12 cellular contexts compared by ENCODE assay signal in genomic region chr14:32397871-32398640, GRCh38.
DNase-seq lines count a peak whose midpoint lies in the region; FAIRE-seq and TF ChIP-seq lines count a peak whose summit lies in the region.
"Had no signal": no experiment of that assay in that cellular context is flagged by ENCODE, and none has a peak within 500 bp of the region (broad histone marks: within the 10 kb centered on the region; RNA-seq: fewer than 3 reads in every experiment).

No MANE protein-coding gene starts in this region.

- H3K27ac ChIP-seq in astrocyte (ENCODE audit: low read depth, low read length) (no peak overlapping the region), substantia nigra (ENCODE audit: low read depth, low read length, poor library complexity, severe bottlenecking) (peak overlapping the region; percentile 44)

- H3K36me3 ChIP-seq in astrocyte (ENCODE audit: insufficient read depth, low read length): no peaks in the 10 kb centered on the region

- peak; percentile 79 for DNase-seq in HT1080 (ENCODE audit: low read depth)
- peak; percentile 87 for DNase-seq in astrocyte (ENCODE audit: low read depth)
- peak; percentile 73 for DNase-seq in fibroblast of villous mesenchyme (ENCODE audit: low read depth)
- DNase-seq in substantia nigra (lab: John Stamatoyannopoulos, UW): no peak
- no peak for DNase-seq in cerebellum (ENCODE audit: low spot score)
- DNase-seq in stimulated activated CD4-positive, alpha-beta T cell treated with anti-CD3 and anti-CD28 coated beads, Interleukin-1b, Interleukin-23, amount 100 ng/mL, for 48 hours: no peak
- DNase-seq in DMS79 (lab: John Stamatoyannopoulos, UW): no peak
- DNase-seq in SK-N-DZ (ENCODE audit: low spot score): no peak
- DNase-seq: erythroblast, KBM-7, mesendoderm, T-helper 17 cell had no signal

- no peak overlapping the region for H3K4me3 Mint-ChIP-seq in astrocyte (ENCODE audit: unreplicated experiment)
- H3K4me3 Mint-ChIP-seq: T-helper 17 cell had no signal

- no peaks in the 10 kb centered on the region for H3K36me3 Mint-ChIP-seq in astrocyte (ENCODE audit: low read depth, unreplicated experiment)

- peak overlapping the region; percentile 34 for H3K4me2 ChIP-seq in astrocyte (ENCODE audit: low read length)

- peaks cover 6% of the 10 kb centered on the region for H3K4me1 ChIP-seq in astrocyte (ENCODE audit: insufficient read depth, low read length)

- peaks cover 2% of the 10 kb centered on the region for H3K27me3 ChIP-seq in astrocyte (ENCODE audit: insufficient read depth, low read length)

- FAIRE-seq in astrocyte (lab: Jason Lieb, UNC): peak; percentile 92

- H3K9me3 Mint-ChIP-seq in astrocyte (ENCODE audit: unreplicated experiment): no peaks in the 10 kb centered on the region

- no peak overlapping the region for H3K9ac ChIP-seq in astrocyte (ENCODE audit: low read length)

- no peaks in the 10 kb centered on the region for H3K27me3 Mint-ChIP-seq in astrocyte (ENCODE audit: low read depth, unreplicated experiment)

- H3K79me2 ChIP-seq in astrocyte (ENCODE audit: insufficient read depth, low read length): no peaks in the 10 kb centered on the region

- TF ChIP-seq CTCF in astrocyte (IDR thresholded peaks at IDR 0.05; ENCODE audit: insufficient read depth, low read depth, low read length) (no peak), fibroblast of villous mesenchyme (IDR thresholded peaks at IDR 0.05; ENCODE audit: insufficient read depth, low read depth, low read length) (no peak)

- no peaks in the 10 kb centered on the region for H3K9me3 ChIP-seq in astrocyte (ENCODE audit: insufficient read depth, low read depth, low read length)

- no peaks in the 10 kb centered on the region for H4K20me1 ChIP-seq in astrocyte (ENCODE audit: insufficient read depth, low read length)

- H3K27ac Mint-ChIP-seq in astrocyte (ENCODE audit: unreplicated experiment): peak overlapping the region; percentile 26
- H3K27ac Mint-ChIP-seq: T-helper 17 cell had no signal

- no peak overlapping the region for H2AFZ ChIP-seq in astrocyte (ENCODE audit: low read depth, low read length)

- H3K4me3 ChIP-seq in astrocyte (ENCODE audit: insufficient read depth, low read depth, low read length) (no peak overlapping the region), fibroblast of villous mesenchyme (ENCODE audit: low read depth, low read length) (no peak overlapping the region)

- H3K4me1 Mint-ChIP-seq in astrocyte (ENCODE audit: low read depth, unreplicated experiment): peaks cover 10% of the 10 kb centered on the region
- H3K4me1 Mint-ChIP-seq: T-helper 17 cell had no signal

Comparison
In these comparisons a context has a peak if more than half of its experiments do, and no peak if none do; other contexts are left out.
1. DNase-seq: peak in HT1080 (single experiment), astrocyte (single experiment) and fibroblast of villous mesenchyme (single experiment); none in substantia nigra (0 of 49), cerebellum (single experiment), stimulated activated CD4-positive, alpha-beta T cell treated with anti-CD3 and anti-CD28 coated beads, Interleukin-1b, Interleukin-23, amount 100 ng/mL, for 48 hours (single experiment), DMS79 (single experiment) and SK-N-DZ (single experiment).